Comparison of ENCODE assay signal across 26 cellular contexts in the genomic region with DNA sequence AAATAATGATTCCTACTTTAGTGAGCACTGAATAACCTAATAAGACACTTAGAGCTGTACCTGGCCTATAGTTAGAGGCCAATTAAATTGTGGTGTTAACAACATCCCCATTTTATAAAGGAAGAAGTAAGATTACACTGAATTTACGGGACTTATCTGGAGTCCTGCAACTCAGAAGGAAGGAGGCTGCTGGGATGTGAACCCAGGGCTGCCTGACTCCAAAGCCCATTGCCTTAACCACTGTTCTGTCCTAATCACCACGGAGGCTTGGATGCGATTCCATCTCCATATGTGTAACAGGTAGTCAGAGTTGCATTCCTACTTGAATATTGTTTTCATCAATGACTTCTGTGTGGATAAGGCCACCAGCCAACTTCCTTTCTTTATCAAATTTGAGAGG.
"Had no signal": no experiment of that assay in that cellular context is flagged by ENCODE, and none has a peak within 500 bp of the region (broad histone marks: within the 10 kb centered on the region; RNA-seq: fewer than 3 reads in every experiment).

No MANE protein-coding gene starts in this region.

- H3K9me3 ChIP-seq: neutrophil, ovary, psoas muscle, right lobe of liver, sigmoid colon, stomach, thoracic aorta, tibial artery, transverse colon, upper lobe of right lung, uterus had no signal

- DNase-seq: naive thymus-derived CD8-positive, alpha-beta T cell; nephron progenitor cell; nucleus accumbens; ovary; posterior cingulate gyrus; psoas muscle; right cardiac atrium; right lobe of liver; sigmoid colon; small intestine; stimulated activated CD4-positive, alpha-beta T cell treated with anti-CD3 and anti-CD28 coated beads, Interleukin-15, amount 100 ng/mL, for 24 hours; stimulated activated CD4-positive, alpha-beta T cell treated with anti-CD3 and anti-CD28 coated beads, Interleukin-2, amount 100 ng/mL, for 24 hours; stimulated activated CD4-positive, alpha-beta T cell treated with anti-CD3 and anti-CD28 coated beads, Interleukin-2, amount 100 ng/mL, for 48 hours; stimulated activated CD4-positive, alpha-beta T cell treated with anti-CD3 and anti-CD28 coated beads, Interleukin-4, amount 100 ng/mL, for 24 hours; stimulated activated naive B cell treated with anti-CD40 and anti-IgM and Interleukin-4, amounts not matched to agents 10 μg/mL and 1 μg/mL and 100 μg/mL, for 72 hours; stimulated activated naive CD4-positive, alpha-beta T cell treated with Interleukin-2 at 50 U/mL for 16 hours; stomach; tibial artery; transverse colon; upper lobe of right lung; uterus had no signal

- H3K4me1 ChIP-seq: parathyroid adenoma, psoas muscle, right lobe of liver, stomach, upper lobe of right lung, uterus had no signal

- H3K27me3 ChIP-seq: neutrophil, ovary, right lobe of liver, sigmoid colon had no signal

- H3K36me3 ChIP-seq: neutrophil, ovary, right lobe of liver, sigmoid colon, stomach, thoracic aorta, tibial artery, transverse colon, upper lobe of right lung, uterus had no signal

- H3K4me3 ChIP-seq: ovary, psoas muscle, right lobe of liver, sigmoid colon, stomach, thoracic aorta, tibial artery, transverse colon, upper lobe of right lung, uterus had no signal

- H3K27ac ChIP-seq: neutrophil, ovary, parathyroid adenoma, psoas muscle, right lobe of liver, sigmoid colon, stomach, thoracic aorta, tibial artery, transverse colon, upper lobe of right lung, uterus had no signal

- ATAC-seq: naive thymus-derived CD8-positive, alpha-beta T cell; natural killer cell treated with Interleukin-12 subunit alpha and Interleukin-12 subunit beta and Interleukin-15 and Interleukin-18, amount 100 ng/mL, for 72 hours; psoas muscle; right cardiac atrium; right lobe of liver; stimulated activated effector memory CD8-positive, alpha-beta T cell treated with anti-CD3 and anti-CD28 coated beads, Interleukin-12 subunit alpha, Interleukin-12 subunit beta, amount 100 ng/mL, for 72 hours; stimulated activated naive B cell treated with anti-CD40 and anti-IgM and Interleukin-4, amounts not matched to agents 10 μg/mL and 1 μg/mL and 100 μg/mL, for 72 hours; upper lobe of right lung had no signal
